ENCODE assay signal across 13 cellular contexts in the genomic region with DNA sequence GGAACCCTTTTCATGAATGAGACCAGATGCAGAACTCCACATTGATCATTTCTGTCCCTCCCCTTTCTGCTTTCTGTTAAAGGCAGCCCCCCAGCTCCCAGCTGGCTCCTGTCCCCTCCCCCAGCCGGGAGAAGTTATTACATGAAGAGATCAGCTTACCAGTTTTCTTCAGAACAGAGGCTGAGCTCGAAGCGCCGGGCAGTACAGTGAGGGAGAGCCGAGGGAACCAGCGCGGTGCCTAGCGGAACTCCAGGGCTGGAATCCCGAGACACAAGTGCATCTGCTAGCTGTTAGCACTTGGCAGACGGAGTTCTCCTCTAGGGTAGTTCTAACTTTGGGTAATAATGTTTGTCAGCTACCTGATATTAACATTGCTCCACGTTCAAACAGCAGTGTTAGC.
DNase-seq lines count a peak whose midpoint lies in the region; ATAC-seq, FAIRE-seq and TF ChIP-seq lines count a peak whose summit lies in the region.
"Had no signal": no experiment of that assay in that cellular context is flagged by ENCODE, and none has a peak within 500 bp of the region (broad histone marks: within the 10 kb centered on the region; RNA-seq: fewer than 3 reads in every experiment).

No MANE protein-coding gene starts in this region.

- H2BK120ac ChIP-seq in IMR-90 (ENCODE audit: low read depth, low read length) = no peak overlapping the region

- no peak overlapping the region for H3K18ac ChIP-seq in IMR-90 (ENCODE audit: low read depth, low read length)

- 26% methylated on average over 4 of the region's 11 CpGs; no CpG with 5 or more reads in 1 of the 2 experiments for WGBS in IMR-90 (ENCODE audit: extremely low coverage in 2 of 2, insufficient read length in 1 of 2), 2 experiments
- 35% methylated on average over 11 of the region's 11 CpGs for WGBS in HepG2 (ENCODE audit: low lambda C conversion rate)

- H2BK5ac ChIP-seq in IMR-90 (ENCODE audit: low read depth, low read length, poor library complexity, severe bottlenecking) = no peak overlapping the region

- no peaks in the 10 kb centered on the region for H3K27me3 ChIP-seq in IMR-90 (ENCODE audit: control insufficient read depth, insufficient read depth, low read length)
- H3K27me3 ChIP-seq in right atrium auricular region = no peaks in the 10 kb centered on the region
- H3K27me3 ChIP-seq in skeletal muscle tissue (ENCODE audit: control insufficient read depth in 3 of 3, insufficient read depth in 3 of 3, low read length in 3 of 3) = peaks cover 0 to 2% (median 0%) of the 10 kb centered on the region in 3 donors
- peaks cover 1 to 2% of the 10 kb centered on the region in 2 experiments; a peak in 1 of 5 replicates for H3K27me3 ChIP-seq in HepG2 (ENCODE audit: control insufficient read depth in 1 of 2, insufficient read depth in 2 of 2, low read length in 2 of 2)

- DNase-seq in IMR-90 (no peak), astrocyte of the spinal cord (ENCODE audit: low read depth, low spot score) (peak; percentile 25), right atrium auricular region (ENCODE audit: low spot score) (no peak), GM19239 (ENCODE audit: insufficient read length, low spot score) (no peak), HepG2 (ENCODE audit: low spot score) (no peak), ACHN (no peak), CD1c-positive myeloid dendritic cell (ENCODE audit: extremely low spot score) (no peak)
- DNase-seq: activated naive CD4-positive, alpha-beta T cell; NK-92 treated with Interleukin-12 subunit alpha and Interleukin-12 subunit beta, amount 100 ng/mL, for 24 hours had no signal

- H3K14ac ChIP-seq in IMR-90 (replicated peaks; ENCODE audit: low read depth, low read length) = no peak overlapping the region

- TF ChIP-seq CTCF in IMR-90 (conservative IDR thresholded peaks at IDR 0.05; ENCODE audit: low read depth, low read length) = no peak
- TF ChIP-seq CTCF in astrocyte of the spinal cord (IDR thresholded peaks at IDR 0.05; ENCODE audit: low read depth, low read length) = no peak
- TF ChIP-seq CTCF in right atrium auricular region (IDR thresholded peaks at IDR 0.05) = no peak
- no peak for TF ChIP-seq CTCF in HepG2 (CRISPR knock-in tag; IDR thresholded peaks at IDR 0.05)

- in situ Hi-C loops in IMR-90 (cut with MboI; ENCODE audit: low sequenced_read_pairs) (no loop called here), astrocyte of the spinal cord (cut with HindIII; ENCODE audit: low sequenced_read_pairs) (no loop called here), HepG2 (cut with HindIII; ENCODE audit: extremely low pct_ligation_motif_present, low pct_unique_long_range_greater_than_20kb) (no loop called here), ACHN (cut with HindIII; ENCODE audit: low pct_ligation_motif_present, low pct_unique_long_range_greater_than_20kb, low sequenced_read_pairs) (no loop called here)

- H3K9me1 ChIP-seq in IMR-90 (ENCODE audit: insufficient read depth, low read length) = no peaks in the 10 kb centered on the region; the same call in 1 of the 2 replicates

- no peak overlapping the region for H2AK5ac ChIP-seq in IMR-90 (ENCODE audit: low read depth, low read length)

- H3K4me3 ChIP-seq in IMR-90 (ENCODE audit: insufficient read depth, low read depth, low read length) (no peak overlapping the region), astrocyte of the spinal cord (ENCODE audit: low read depth, low read length) (no peak overlapping the region), right atrium auricular region (peak overlapping the region in 1 of 2 donors; percentile 19), skeletal muscle tissue (ENCODE audit: low read length in 3 of 3) (peak overlapping the region in 2 of 3 donors; percentile 18 to 37), HepG2 (replicated peaks in 1 of 3; ENCODE audit: insufficient read depth in 1 of 3, low read depth in 2 of 3, low read length in 3 of 3) (no peak overlapping the region)

- no peak overlapping the region for H2BK15ac ChIP-seq in IMR-90 (ENCODE audit: low read depth, low read length)

- no peaks in the 10 kb centered on the region for H3K79me1 ChIP-seq in IMR-90 (ENCODE audit: low read depth in 1 of 2, low read length in 2 of 2)

- BruUV-seq in IMR-90 (replicated peaks; lab: Mats Ljungman, UMichigan) (no TSS peak), HepG2 (replicated peaks; lab: Mats Ljungman, UMichigan) (no TSS peak)

- CTCF ChIA-PET in IMR-90 (lab: Yijun Ruan, JAX) (no interaction called here), HepG2 (lab: Yijun Ruan, JAX; ENCODE audit: low intra/inter-chr PET ratio, low total read pairs) (no interaction called here)

- TF ChIP-seq RAD21 in IMR-90 (IDR thresholded peaks at IDR 0.05; ENCODE audit: low read length) (no peak), HepG2 (CRISPR knock-in tag; IDR thresholded peaks at IDR 0.05) (no peak)

- dilution Hi-C loops in IMR-90 (cut with HindIII; ENCODE audit: low sequenced_read_pairs, unreplicated experiment) = no loop called here

- no peaks in the 10 kb centered on the region for H3K9me3 ChIP-seq in IMR-90 (ENCODE audit: control insufficient read depth, insufficient read depth, low read length)
- H3K9me3 ChIP-seq in right atrium auricular region = no peaks in the 10 kb centered on the region
- H3K9me3 ChIP-seq in skeletal muscle tissue (ENCODE audit: control insufficient read depth in 3 of 3, low read length in 3 of 3) = no peaks in the 10 kb centered on the region
- H3K9me3 ChIP-seq in HepG2 (ENCODE audit: low read length) = no peaks in the 10 kb centered on the region

- H4K20me1 ChIP-seq in IMR-90 (ENCODE audit: insufficient read depth, low read length) (peaks cover 16% of the 10 kb centered on the region; the same call in 1 of the 2 replicates), HepG2 (ENCODE audit: insufficient read depth, low read length) (no peaks in the 10 kb centered on the region)

- FAIRE-seq in GM19239 (lab: Jason Lieb, UNC) = no peak
- FAIRE-seq in HepG2 (lab: Jason Lieb, UNC) = no peak

- no peak for TF ChIP-seq POLR2A in IMR-90 (IDR thresholded peaks at IDR 0.05; ENCODE audit: low read depth, low read length)
- no peak for TF ChIP-seq POLR2A in HepG2 (IDR thresholded peaks at IDR 0.05; ENCODE audit: insufficient read depth in 1 of 2, low read depth in 2 of 2, low read length in 2 of 2)

- H3K4me1 ChIP-seq in IMR-90 (ENCODE audit: control insufficient read depth, insufficient read depth, low read length) (peaks cover 2% of the 10 kb centered on the region; the same call in 1 of the 2 replicates), right atrium auricular region (peaks cover 0 to 24% of the 10 kb centered on the region in 2 donors), skeletal muscle tissue (ENCODE audit: control insufficient read depth in 3 of 3, insufficient read depth in 3 of 3, low read length in 3 of 3) (peaks cover 0 to 7% (median 3%) of the 10 kb centered on the region in 3 donors), HepG2 (ENCODE audit: insufficient read depth, low read length) (no peaks in the 10 kb centered on the region)

- no peak overlapping the region for H2BK20ac ChIP-seq in IMR-90 (ENCODE audit: low read depth, low read length)

- H2AFZ ChIP-seq in IMR-90 (replicated peaks; ENCODE audit: low read length, poor library complexity) (no peak overlapping the region), HepG2 (ENCODE audit: low read length) (no peak overlapping the region)

- H2AK9ac ChIP-seq in IMR-90 (replicated peaks; ENCODE audit: low read depth, low read length, poor library complexity) = no peak overlapping the region

- H3K27ac ChIP-seq in IMR-90 (ENCODE audit: insufficient read depth, low read length) = no peak overlapping the region
- H3K27ac ChIP-seq in right atrium auricular region = peak overlapping the region; percentile 48 to 68
- H3K27ac ChIP-seq in skeletal muscle tissue (ENCODE audit: low read depth, low read length) = no peak overlapping the region
- H3K27ac ChIP-seq in HepG2 (ENCODE audit: extremely low read length, insufficient read depth, low read length) = no peak overlapping the region
- H3K27ac ChIP-seq: C4-2B, epithelial cell of prostate had no signal

- H3K4ac ChIP-seq in IMR-90 (ENCODE audit: low read depth, low read length) = no peak overlapping the region

- POLR2A ChIA-PET in IMR-90 (lab: Charles Lee; ENCODE audit: unreplicated experiment) = no interaction called here
- POLR2A ChIA-PET in HepG2 (lab: Yijun Ruan, JAX) = no interaction called here

- no peak overlapping the region for H4K5ac ChIP-seq in IMR-90 (ENCODE audit: low read depth, low read length)

- no peak overlapping the region for H3K4me2 ChIP-seq in IMR-90 (ENCODE audit: low read depth, low read length)
- no peak overlapping the region for H3K4me2 ChIP-seq in HepG2 (ENCODE audit: low read depth, low read length)

- H3K9ac ChIP-seq in IMR-90 (ENCODE audit: low read depth, low read length) (no peak overlapping the region), skeletal muscle tissue (ENCODE audit: low read depth in 1 of 3, low read length in 3 of 3) (no peak overlapping the region), HepG2 (ENCODE audit: insufficient read depth, low read depth, low read length) (no peak overlapping the region)

- no peak overlapping the region for H4K91ac ChIP-seq in IMR-90 (ENCODE audit: insufficient read depth, low read depth, low read length)

- H3K79me2 ChIP-seq in HepG2 (ENCODE audit: insufficient read depth, low read length) = no peaks in the 10 kb centered on the region

- H3K36me3 ChIP-seq in IMR-90 (ENCODE audit: control insufficient read depth, insufficient read depth, low read length) (no peaks in the 10 kb centered on the region; the same call in 1 of the 2 replicates), right atrium auricular region (no peaks in the 10 kb centered on the region), skeletal muscle tissue (ENCODE audit: control insufficient read depth in 3 of 3, insufficient read depth in 3 of 3, low read length in 3 of 3) (no peaks in the 10 kb centered on the region), HepG2 (replicated peaks in 1 of 2; ENCODE audit: control insufficient read depth in 1 of 2, insufficient read depth in 2 of 2, low read length in 2 of 2) (no peaks in the 10 kb centered on the region)

- peak; percentile 49 for ATAC-seq in IMR-90 (ENCODE audit: low read depth)
- no peak for ATAC-seq in HepG2
- ATAC-seq: stimulated activated memory B cell treated with anti-CD40 and anti-IgM and Interleukin-4, amounts not matched to agents 10 μg/mL and 1 μg/mL and 100 μg/mL, for 72 hours had no signal

- H3K56ac ChIP-seq in IMR-90 (ENCODE audit: extremely low read depth, insufficient read depth, low read length) = no peak overlapping the region

- no peak overlapping the region for H3K23ac ChIP-seq in IMR-90 (ENCODE audit: low read depth, low read length)

- TF ChIP-seq EP300 in HepG2 (IDR thresholded peaks at IDR 0.05; ENCODE audit: low read depth in 2 of 2, low read length in 2 of 2) = no peak
- TF ChIP-seq EP300 in HepG2 (CRISPR knock-in tag; IDR thresholded peaks at IDR 0.05; ENCODE audit: borderline replicate concordance) = no peak

- intact Hi-C loops in IMR-90 (cut with micrococcal nuclease) = no loop called here
- intact Hi-C loops in HepG2 (cut with micrococcal nuclease; ENCODE audit: unreplicated experiment) = no loop called here

- H4K8ac ChIP-seq in IMR-90 (ENCODE audit: low read depth in 2 of 2, low read length in 2 of 2) = no peak overlapping the region

TF ChIP-seq in IMR-90, 13 proteins besides CTCF, POLR2A, EP300 and RAD21 (continues in another document):
- no peak for TF ChIP-seq CHD1 (IDR thresholded peaks at IDR 0.05; ENCODE audit: low read depth, low read length)

TF ChIP-seq in HepG2, 621 proteins besides CTCF, POLR2A, EP300 and RAD21 (continues in another document):
- TF ChIP-seq NPAS2 (CRISPR knock-in tag; IDR thresholded peaks at IDR 0.05; ENCODE audit: borderline replicate concordance) = no peak

Comparison
In these comparisons a context has a peak if more than half of its experiments do, and no peak if none do; other contexts are left out.
1. H3K27ac ChIP-seq: peak in right atrium auricular region (2 of 2); none in IMR-90 (single experiment), skeletal muscle tissue (single experiment) and HepG2 (single experiment).
2. H3K4me3 ChIP-seq: peak in skeletal muscle tissue (2 of 3); none in IMR-90 (single experiment), astrocyte of the spinal cord (single experiment) and HepG2 (0 of 3).